In the genomic region with DNA sequence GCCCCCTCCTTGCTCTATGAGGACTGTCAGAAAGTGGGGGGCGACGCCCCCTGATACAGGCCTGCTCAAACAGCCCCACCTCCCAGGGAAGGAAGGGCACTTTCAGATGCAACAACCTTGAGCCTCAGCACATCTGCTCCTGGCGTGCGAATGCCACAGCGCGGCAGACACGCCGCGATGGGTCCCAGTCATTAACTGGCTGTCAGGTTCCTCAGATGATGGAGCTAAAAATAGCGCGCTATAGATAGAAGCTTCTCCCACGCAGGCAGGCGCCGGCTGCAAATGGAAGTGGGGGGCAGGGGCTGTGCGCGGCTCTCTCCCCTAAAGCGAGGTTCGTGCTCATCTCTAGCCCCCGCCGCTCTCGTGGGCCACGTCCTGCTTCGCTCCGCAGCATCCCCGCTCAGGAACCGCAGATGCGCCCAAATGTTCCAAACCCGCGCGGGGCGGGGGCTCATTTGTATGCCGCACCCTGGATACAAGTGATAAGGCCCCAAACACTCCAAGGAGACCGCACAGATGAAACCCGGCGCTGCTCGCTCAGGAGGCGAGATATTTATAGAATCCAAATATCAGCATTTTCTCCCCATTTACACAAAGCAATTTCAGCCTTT, we compare ENCODE assay signal across 10 cellular contexts. TPM values are rescaled to one million over a fixed set of nuclear protein-coding genes. Genes with fewer than 3 reads are reported as not detected.
A peak's percentile ranks its signal among the peaks of the same experiment; 100 is the strongest.
DNase-seq lines count a peak whose midpoint lies in the region; TF ChIP-seq lines count a peak whose summit lies in the region.
"Had no signal": no experiment of that assay in that cellular context is flagged by ENCODE, and none has a peak within 500 bp of the region (broad histone marks: within the 10 kb centered on the region; RNA-seq: fewer than 3 reads in every experiment).

No MANE protein-coding gene starts in this region.

- peak overlapping the region; percentile 46 for H3K4me3 ChIP-seq in NB4 (ENCODE audit: low read depth, low read length)
- peak overlapping the region; percentile 37 for H3K4me3 ChIP-seq in fibroblast of the aortic adventitia (ENCODE audit: low read depth, low read length)
- H3K4me3 ChIP-seq in subcutaneous abdominal adipose tissue (ENCODE audit: low read depth in 1 of 5, low read length in 5 of 5) = peak overlapping the region in 3 of 5 donors; percentile 3 to 17 (median 17)

- no peak overlapping the region for H3K9ac ChIP-seq in subcutaneous abdominal adipose tissue (ENCODE audit: low read length in 5 of 5)

- peaks cover 0 to 6% (median 5%) of the 10 kb centered on the region in 5 donors for H3K9me3 ChIP-seq in subcutaneous abdominal adipose tissue (ENCODE audit: control insufficient read depth in 5 of 5, low read length in 5 of 5)
- H3K9me3 ChIP-seq: Caco-2 had no signal

- peaks cover 6% of the 10 kb centered on the region for H3K9me3 Mint-ChIP-seq in activated CD4-positive, alpha-beta T cell treated with anti-CD3 and anti-CD28 coated beads, Interleukin-2, amount 10 ng/mL, durations not matched to agents 24 days and 14 days

- no peak overlapping the region for H3K27ac ChIP-seq in subcutaneous abdominal adipose tissue (ENCODE audit: low read depth, low read length)

- H3K36me3 Mint-ChIP-seq in activated CD4-positive, alpha-beta T cell treated with anti-CD3 and anti-CD28 coated beads, Interleukin-2, amount 10 ng/mL, durations not matched to agents 24 days and 14 days (ENCODE audit: low read depth) = no peaks in the 10 kb centered on the region

- H3K4me1 ChIP-seq in subcutaneous abdominal adipose tissue (ENCODE audit: control insufficient read depth in 5 of 5, insufficient read depth in 5 of 5, low read length in 5 of 5) = peaks cover 0 to 10% (median 5%) of the 10 kb centered on the region in 5 donors

- peak; percentile 56 for DNase-seq in activated CD4-positive, alpha-beta T cell treated with anti-CD3 and anti-CD28 coated beads, Interleukin-2, amount 10 ng/mL, durations not matched to agents 24 days and 14 days
- DNase-seq in activated CD4-positive, alpha-beta T cell treated with anti-CD3 and anti-CD28 coated beads, Interleukin-2, amount 50 U/mL, for 1 hour = no peak
- DNase-seq in NB4 (ENCODE audit: low read depth) (peak; percentile 77), fibroblast of the aortic adventitia (ENCODE audit: low read depth) (no peak), iPS-NIHi11 (ENCODE audit: low spot score) (no peak), activated gamma-delta T cell (lab: John Stamatoyannopoulos, UW) (no peak), dermis blood vessel endothelial cell (no peak)
- DNase-seq: Caco-2, naive B cell had no signal

- intact Hi-C loops in activated CD4-positive, alpha-beta T cell treated with anti-CD3 and anti-CD28 coated beads, Interleukin-2, amount 10 ng/mL, durations not matched to agents 24 days and 14 days (cut with micrococcal nuclease) = no loop called here

- TF ChIP-seq CTCF in NB4 (IDR thresholded peaks at IDR 0.05; ENCODE audit: low read depth, low read length) = no peak
- no peak for TF ChIP-seq CTCF in fibroblast of the aortic adventitia (IDR thresholded peaks at IDR 0.05; ENCODE audit: insufficient read depth, low read length)

- peaks cover 7% of the 10 kb centered on the region for H3K4me1 Mint-ChIP-seq in activated CD4-positive, alpha-beta T cell treated with anti-CD3 and anti-CD28 coated beads, Interleukin-2, amount 10 ng/mL, durations not matched to agents 24 days and 14 days

- peak overlapping the region; percentile 62 for H3K4me3 Mint-ChIP-seq in activated CD4-positive, alpha-beta T cell treated with anti-CD3 and anti-CD28 coated beads, Interleukin-2, amount 10 ng/mL, durations not matched to agents 24 days and 14 days

- no peaks in the 10 kb centered on the region for H3K36me3 ChIP-seq in subcutaneous abdominal adipose tissue (ENCODE audit: control insufficient read depth in 5 of 5, insufficient read depth in 5 of 5, low read length in 5 of 5)

- peaks cover 0 to 28% (median 19%) of the 10 kb centered on the region in 5 donors for H3K27me3 ChIP-seq in subcutaneous abdominal adipose tissue (ENCODE audit: control insufficient read depth in 5 of 5, insufficient read depth in 4 of 5, low read length in 5 of 5)

- H3K27ac Mint-ChIP-seq in activated CD4-positive, alpha-beta T cell treated with anti-CD3 and anti-CD28 coated beads, Interleukin-2, amount 10 ng/mL, durations not matched to agents 24 days and 14 days = no peak overlapping the region
- H3K27ac Mint-ChIP-seq: naive B cell had no signal

- TF ChIP-seq POLR2A in NB4 (IDR thresholded peaks at IDR 0.05; ENCODE audit: extremely low read depth, insufficient read length) = no peak

- H3K27me3 Mint-ChIP-seq in activated CD4-positive, alpha-beta T cell treated with anti-CD3 and anti-CD28 coated beads, Interleukin-2, amount 10 ng/mL, durations not matched to agents 24 days and 14 days = peaks cover 35% of the 10 kb centered on the region

RNA-seq across cellular contexts. Expression of a gene that starts 57.7 kb away (rescaled TPM):
- not detected in 2 replicates for total RNA-seq in activated CD4-positive, alpha-beta T cell treated with anti-CD3 and anti-CD28 coated beads, Interleukin-2, amount 10 ng/mL, durations not matched to agents 24 days and 14 days
- total RNA-seq in fibroblast of the aortic adventitia (ENCODE audit: low replicate concordance) (0.54 and 6.5 TPM in 2 replicates), dermis blood vessel endothelial cell (0.05 TPM in 1 of 2 replicates, not detected in the other)

Comparison
In these comparisons a context has a peak if more than half of its experiments do, and no peak if none do; other contexts are left out.
1. DNase-seq: peak in activated CD4-positive, alpha-beta T cell treated with anti-CD3 and anti-CD28 coated beads, Interleukin-2, amount 10 ng/mL, durations not matched to agents 24 days and 14 days (single experiment) and NB4 (single experiment); none in activated CD4-positive, alpha-beta T cell treated with anti-CD3 and anti-CD28 coated beads, Interleukin-2, amount 50 U/mL, for 1 hour (single experiment), fibroblast of the aortic adventitia (single experiment), iPS-NIHi11 (single experiment), activated gamma-delta T cell (single experiment) and dermis blood vessel endothelial cell (single experiment).
2. Peak in every context shown above with its lines, with median percentiles within 50 percentile points of each other: H3K4me3 ChIP-seq.